Comparison of ENCODE assay signal across 1 cellular context in genomic region chr19:55066107-55066709, GRCh38.
TF ChIP-seq lines count a peak whose summit lies in the region.

No MANE protein-coding gene starts in this region.

TF ChIP-seq in HepG2, 621 proteins besides CTCF, POLR2A, EP300 and RAD21:
- TF ChIP-seq ATRX (CRISPR knock-in tag; IDR thresholded peaks at IDR 0.05; ENCODE audit: borderline replicate concordance) (no peak), ZNF280D (CRISPR knock-in tag; IDR thresholded peaks at IDR 0.05) (no peak), MIER2 (CRISPR knock-in tag; IDR thresholded peaks at IDR 0.05) (peak; percentile 91), ZNF414 (CRISPR knock-in tag; IDR thresholded peaks at IDR 0.05) (no peak), KDM1A (CRISPR knock-in tag; IDR thresholded peaks at IDR 0.05) (0 out of 2 replicates have a peak, but pooled peaks have one; percentile 19), FOXP1 (IDR thresholded peaks at IDR 0.05) (0 out of 2 replicates have a peak, but pooled peaks have one; percentile 15), FOXP1 (CRISPR knock-in tag; IDR thresholded peaks at IDR 0.05) (no peak), DDIT3 (CRISPR knock-in tag; IDR thresholded peaks at IDR 0.05) (no peak), ZNF143 (CRISPR knock-in tag; IDR thresholded peaks at IDR 0.05) (peak; percentile 80), ZNF691 (CRISPR knock-in tag; IDR thresholded peaks at IDR 0.05; ENCODE audit: borderline replicate concordance, low read depth) (no peak)
- TF ChIP-seq, protein P1, sequence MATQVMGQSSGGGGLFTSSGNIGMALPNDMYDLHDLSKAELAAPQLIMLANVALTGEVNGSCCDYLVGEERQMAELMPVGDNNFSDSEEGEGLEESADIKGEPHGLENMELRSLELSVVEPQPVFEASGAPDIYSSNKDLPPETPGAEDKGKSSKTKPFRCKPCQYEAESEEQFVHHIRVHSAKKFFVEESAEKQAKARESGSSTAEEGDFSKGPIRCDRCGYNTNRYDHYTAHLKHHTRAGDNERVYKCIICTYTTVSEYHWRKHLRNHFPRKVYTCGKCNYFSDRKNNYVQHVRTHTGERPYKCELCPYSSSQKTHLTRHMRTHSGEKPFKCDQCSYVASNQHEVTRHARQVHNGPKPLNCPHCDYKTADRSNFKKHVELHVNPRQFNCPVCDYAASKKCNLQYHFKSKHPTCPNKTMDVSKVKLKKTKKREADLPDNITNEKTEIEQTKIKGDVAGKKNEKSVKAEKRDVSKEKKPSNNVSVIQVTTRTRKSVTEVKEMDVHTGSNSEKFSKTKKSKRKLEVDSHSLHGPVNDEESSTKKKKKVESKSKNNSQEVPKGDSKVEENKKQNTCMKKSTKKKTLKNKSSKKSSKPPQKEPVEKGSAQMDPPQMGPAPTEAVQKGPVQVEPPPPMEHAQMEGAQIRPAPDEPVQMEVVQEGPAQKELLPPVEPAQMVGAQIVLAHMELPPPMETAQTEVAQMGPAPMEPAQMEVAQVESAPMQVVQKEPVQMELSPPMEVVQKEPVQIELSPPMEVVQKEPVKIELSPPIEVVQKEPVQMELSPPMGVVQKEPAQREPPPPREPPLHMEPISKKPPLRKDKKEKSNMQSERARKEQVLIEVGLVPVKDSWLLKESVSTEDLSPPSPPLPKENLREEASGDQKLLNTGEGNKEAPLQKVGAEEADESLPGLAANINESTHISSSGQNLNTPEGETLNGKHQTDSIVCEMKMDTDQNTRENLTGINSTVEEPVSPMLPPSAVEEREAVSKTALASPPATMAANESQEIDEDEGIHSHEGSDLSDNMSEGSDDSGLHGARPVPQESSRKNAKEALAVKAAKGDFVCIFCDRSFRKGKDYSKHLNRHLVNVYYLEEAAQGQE (IDR thresholded peaks at IDR 0.05; ENCODE audit: borderline replicate concordance in 1 of 2, low read depth in 1 of 2, low read length in 2 of 2), result peak; percentile 58 to 92
TF ChIP-seq in HepG2: peak in this region for 5.
